Comparison of ENCODE assay signal across 25 cellular contexts in genomic region chr4:140269369-140269768, GRCh38.
"Had no signal": no experiment of that assay in that cellular context is flagged by ENCODE, and none has a peak within 500 bp of the region (broad histone marks: within the 10 kb centered on the region; RNA-seq: fewer than 3 reads in every experiment).

No MANE protein-coding gene starts in this region.

- H3K36me3 ChIP-seq: left ventricle myocardium inferior, ovary, right atrium auricular region, right lobe of liver, thyroid gland, transverse colon, upper lobe of right lung had no signal

- H3K27me3 ChIP-seq: ovary, right atrium auricular region, right lobe of liver, thyroid gland, transverse colon, upper lobe of right lung had no signal

- H3K36me3 Mint-ChIP-seq: immature natural killer cell; memory B cell; naive thymus-derived CD4-positive, alpha-beta T cell; natural killer cell treated with Interleukin-12 subunit alpha and Interleukin-12 subunit beta and Interleukin-15 and Interleukin-18, amount 100 ng/mL, for 72 hours; stimulated activated memory B cell treated with anti-CD40 and anti-IgM and Interleukin-4, amounts not matched to agents 10 μg/mL and 1 μg/mL and 100 μg/mL, for 72 hours had no signal

- H3K4me1 Mint-ChIP-seq: immature natural killer cell; memory B cell; naive thymus-derived CD4-positive, alpha-beta T cell; stimulated activated memory B cell treated with anti-CD40 and anti-IgM and Interleukin-4, amounts not matched to agents 10 μg/mL and 1 μg/mL and 100 μg/mL, for 72 hours; stimulated activated naive CD8-positive, alpha-beta T cell treated with anti-CD3 and anti-CD28 coated beads, Interleukin-15, amount 100 ng/mL, for 72 hours had no signal

- H3K9me3 Mint-ChIP-seq: memory B cell; naive thymus-derived CD4-positive, alpha-beta T cell; natural killer cell treated with Interleukin-12 subunit alpha and Interleukin-12 subunit beta and Interleukin-15 and Interleukin-18, amount 100 ng/mL, for 72 hours; stimulated activated memory B cell treated with anti-CD40 and anti-IgM and Interleukin-4, amounts not matched to agents 10 μg/mL and 1 μg/mL and 100 μg/mL, for 72 hours; stimulated activated naive CD8-positive, alpha-beta T cell treated with anti-CD3 and anti-CD28 coated beads, Interleukin-15, amount 100 ng/mL, for 72 hours had no signal

- H3K27ac Mint-ChIP-seq: immature natural killer cell; memory B cell; naive thymus-derived CD4-positive, alpha-beta T cell; natural killer cell treated with Interleukin-12 subunit alpha and Interleukin-12 subunit beta and Interleukin-15 and Interleukin-18, amount 100 ng/mL, for 72 hours; progenitor cell of endocrine pancreas; stimulated activated memory B cell treated with anti-CD40 and anti-IgM and Interleukin-4, amounts not matched to agents 10 μg/mL and 1 μg/mL and 100 μg/mL, for 72 hours had no signal

- DNase-seq: hypothalamus; immature natural killer cell; left ventricle myocardium inferior; midbrain; mucosa of descending colon; naive thymus-derived CD4-positive, alpha-beta T cell; ovary; right lobe of liver; stimulated activated CD4-positive, alpha-beta T cell treated with anti-CD3 and anti-CD28 coated beads, Interleukin-1b, Interleukin-23, amount 100 ng/mL, for 48 hours; stimulated activated CD4-positive, alpha-beta T cell treated with anti-CD3 and anti-CD28 coated beads, Interleukin-2, amount 100 ng/mL, for 48 hours; stimulated activated CD4-positive, alpha-beta T cell treated with anti-CD3 and anti-CD28 coated beads, Interleukin-4, amount 100 ng/mL, for 4 hours; stimulated activated CD8-positive, alpha-beta memory T cell treated with anti-CD3 and anti-CD28 coated beads, Interleukin-4, amount 100 ng/mL, for 48 hours; stimulated activated naive CD4-positive, alpha-beta T cell treated with Interleukin-2 at 50 U/mL for 16 hours; stimulated activated naive CD8-positive, alpha-beta T cell treated with anti-CD3 and anti-CD28 coated beads, Interleukin-15, amount 100 ng/mL, for 72 hours; substantia nigra; thyroid gland; transverse colon; upper lobe of right lung had no signal

- H3K4me3 Mint-ChIP-seq: immature natural killer cell; memory B cell; naive thymus-derived CD4-positive, alpha-beta T cell; natural killer cell treated with Interleukin-12 subunit alpha and Interleukin-12 subunit beta and Interleukin-15 and Interleukin-18, amount 100 ng/mL, for 72 hours; stimulated activated memory B cell treated with anti-CD40 and anti-IgM and Interleukin-4, amounts not matched to agents 10 μg/mL and 1 μg/mL and 100 μg/mL, for 72 hours; stimulated activated naive CD8-positive, alpha-beta T cell treated with anti-CD3 and anti-CD28 coated beads, Interleukin-15, amount 100 ng/mL, for 72 hours had no signal

- ATAC-seq: mucosa of descending colon; naive thymus-derived CD4-positive, alpha-beta T cell; natural killer cell treated with Interleukin-12 subunit alpha and Interleukin-12 subunit beta and Interleukin-15 and Interleukin-18, amount 100 ng/mL, for 72 hours; right lobe of liver; stimulated activated memory B cell treated with anti-CD40 and anti-IgM and Interleukin-4, amounts not matched to agents 10 μg/mL and 1 μg/mL and 100 μg/mL, for 72 hours; stimulated activated naive CD8-positive, alpha-beta T cell treated with anti-CD3 and anti-CD28 coated beads, Interleukin-15, amount 100 ng/mL, for 72 hours; upper lobe of right lung had no signal

- H3K27ac ChIP-seq: left ventricle myocardium inferior, ovary, right atrium auricular region, right lobe of liver, thyroid gland, transverse colon, upper lobe of right lung had no signal

- H3K27me3 Mint-ChIP-seq: stimulated activated naive CD8-positive, alpha-beta T cell treated with anti-CD3 and anti-CD28 coated beads, Interleukin-15, amount 100 ng/mL, for 72 hours had no signal

- H3K4me1 ChIP-seq: left ventricle myocardium inferior, right atrium auricular region, right lobe of liver, thyroid gland, transverse colon, upper lobe of right lung had no signal

- H3K4me3 ChIP-seq: left ventricle myocardium inferior, lung, mucosa of descending colon, ovary, right atrium auricular region, right lobe of liver, smooth muscle cell, thyroid gland, transverse colon, upper lobe of right lung had no signal

- H3K9me3 ChIP-seq: left ventricle myocardium inferior, mucosa of descending colon, ovary, right atrium auricular region, right lobe of liver, thyroid gland, transverse colon, upper lobe of right lung had no signal
